Comparison of ENCODE assay signal across 20 cellular contexts in genomic region chr15:66019826-66020398, GRCh38.
DNase-seq lines count a peak whose midpoint lies in the region; ATAC-seq and TF ChIP-seq lines count a peak whose summit lies in the region.
"Had no signal": no experiment of that assay in that cellular context is flagged by ENCODE, and none has a peak within 500 bp of the region (broad histone marks: within the 10 kb centered on the region; RNA-seq: fewer than 3 reads in every experiment).

No MANE protein-coding gene starts in this region.

- no peak for DNase-seq in HCT116 (ENCODE audit: low read depth, low spot score)
- DNase-seq in Karpas-422: peak; percentile 51
- DNase-seq in neuronal stem cell (ENCODE audit: low spot score): no peak
- no peak for DNase-seq in activated CD4-positive, alpha-beta T cell treated with anti-CD3 and anti-CD28 coated beads, Interleukin-2, amount 50 U/mL, for 48 hours
- DNase-seq: Calu3; CD8-positive, alpha-beta T cell; DMS153; HFFc6; Kasumi-1; NCI-H1417 treated with DMSO at 0.1 percent for 48 hours; NCI-H187 treated with DMSO at 0.1 percent for 48 hours; NCI-H2107; NCI-H510A; T-helper 1 cell had no signal

- H3K9me3 ChIP-seq in HCT116 (ENCODE audit: control insufficient read depth in 1 of 2, insufficient read depth in 1 of 2, low read depth in 1 of 2, low read length in 2 of 2): no peaks in the 10 kb centered on the region
- H3K9me3 ChIP-seq in Karpas-422 (ENCODE audit: low read length): no peaks in the 10 kb centered on the region
- no peaks in the 10 kb centered on the region for H3K9me3 ChIP-seq in neuronal stem cell (replicated peaks in 1 of 2; ENCODE audit: control insufficient read depth in 2 of 2, insufficient read depth in 1 of 2, low read depth in 1 of 2, low read length in 2 of 2)
- H3K9me3 ChIP-seq: BLaER1 treated with 17β-estradiol and CSF1 and Interleukin-3, amounts not matched to agents 10 nM and 100 nM had no signal

- H3K27ac ChIP-seq in HCT116 (ENCODE audit: low read depth, low read length) (no peak overlapping the region), Karpas-422 (ENCODE audit: low read length) (no peak overlapping the region), neuronal stem cell (replicated peaks; ENCODE audit: low read length) (no peak overlapping the region)
- H3K27ac ChIP-seq: BLaER1 treated with 17β-estradiol and CSF1 and Interleukin-3, amounts not matched to agents 10 nM and 100 nM; HL-60 had no signal

- WGBS in neuronal stem cell (ENCODE audit: extremely low coverage in 2 of 2, insufficient read length in 2 of 2, insufficient replicate concordance in 1 of 2), 2 donors: no CpG with 5 or more reads among the region's 10 CpGs

- no peak overlapping the region for H3K23ac ChIP-seq in neuronal stem cell (ENCODE audit: low read depth, low read length, poor library complexity)

- H3K79me2 ChIP-seq in HCT116 (ENCODE audit: insufficient read depth, low read length): no peaks in the 10 kb centered on the region
- no peaks in the 10 kb centered on the region for H3K79me2 ChIP-seq in Karpas-422 (ENCODE audit: low read length)

- H4K91ac ChIP-seq in neuronal stem cell (ENCODE audit: low read depth, low read length, poor library complexity): no peak overlapping the region

- POLR2A ChIA-PET in HCT116 (lab: Charles Lee): no interaction called here

- no peak for TF ChIP-seq POLR2A in HCT116 (IDR thresholded peaks at IDR 0.05; ENCODE audit: borderline replicate concordance, extremely low read depth, insufficient read depth, insufficient read length)

- no peak overlapping the region for H4K8ac ChIP-seq in neuronal stem cell (ENCODE audit: low read depth, low read length)

- no peak overlapping the region for H2BK120ac ChIP-seq in neuronal stem cell (ENCODE audit: low read depth, low read length)

- no peak overlapping the region for H2BK5ac ChIP-seq in neuronal stem cell (ENCODE audit: low read length)

- H2AFZ ChIP-seq in HCT116 (ENCODE audit: low read depth, low read length, poor library complexity, severe bottlenecking): no peak overlapping the region
- no peak overlapping the region for H2AFZ ChIP-seq in Karpas-422 (ENCODE audit: low read length)
- H2AFZ ChIP-seq in neuronal stem cell (ENCODE audit: low read length): no peak overlapping the region

- H3K36me3 Mint-ChIP-seq in brain: no peaks in the 10 kb centered on the region
- H3K36me3 Mint-ChIP-seq: CD8-positive, alpha-beta T cell had no signal

- H3K4me3 Mint-ChIP-seq in brain: no peak overlapping the region
- H3K4me3 Mint-ChIP-seq: CD8-positive, alpha-beta T cell; HFFc6 had no signal

- H2BK12ac ChIP-seq in neuronal stem cell (ENCODE audit: low read length): no peak overlapping the region

- H3K9ac ChIP-seq in HCT116 (ENCODE audit: low read length): no peak overlapping the region
- H3K9ac ChIP-seq in Karpas-422 (ENCODE audit: low read length): no peak overlapping the region
- H3K9ac ChIP-seq in neuronal stem cell (ENCODE audit: low read depth, low read length, poor library complexity): no peak overlapping the region
- H3K9ac ChIP-seq: BLaER1 treated with 17β-estradiol and CSF1 and Interleukin-3, amounts not matched to agents 10 nM and 100 nM had no signal

- TF ChIP-seq CTCF in HCT116 (IDR thresholded peaks at IDR 0.05 in 2 of 3, conservative IDR thresholded peaks at IDR 0.05 in 1 of 3; ENCODE audit: borderline replicate concordance in 1 of 3, insufficient read depth in 1 of 3, low read depth in 2 of 3, low read length in 2 of 3) (no peak), brain (conservative IDR thresholded peaks at IDR 0.05) (no peak)

- H3K4me1 ChIP-seq in HCT116 (ENCODE audit: control insufficient read depth in 1 of 2, insufficient read depth in 2 of 2, low read length in 2 of 2) (peaks cover 0 to 5% of the 10 kb centered on the region in 2 experiments; a peak in 2 of 4 replicates), Karpas-422 (ENCODE audit: low read length) (peaks cover 3% of the 10 kb centered on the region), neuronal stem cell (ENCODE audit: control insufficient read depth in 2 of 2, insufficient read depth in 1 of 2, low read depth in 1 of 2, low read length in 2 of 2) (peaks cover 0 to 19% of the 10 kb centered on the region in 2 donors)

- H3K18ac ChIP-seq in neuronal stem cell (ENCODE audit: low read length): no peak overlapping the region

- peaks cover 6% of the 10 kb centered on the region for H3K27me3 Mint-ChIP-seq in brain

- no peaks in the 10 kb centered on the region for H4K20me1 ChIP-seq in HCT116 (ENCODE audit: insufficient read depth)
- no peaks in the 10 kb centered on the region for H4K20me1 ChIP-seq in Karpas-422 (ENCODE audit: insufficient read depth, low read depth, low read length)
- H4K20me1 ChIP-seq: BLaER1 treated with 17β-estradiol and CSF1 and Interleukin-3, amounts not matched to agents 10 nM and 100 nM had no signal

- intact Hi-C loops in HCT116 (cut with micrococcal nuclease): no loop called here

- no peaks in the 10 kb centered on the region for H3K36me3 ChIP-seq in HCT116 (ENCODE audit: control insufficient read depth in 1 of 2, insufficient read depth in 2 of 2, low read length in 2 of 2)
- H3K36me3 ChIP-seq in Karpas-422 (ENCODE audit: insufficient read depth, low read length): no peaks in the 10 kb centered on the region
- H3K36me3 ChIP-seq in neuronal stem cell (replicated peaks in 1 of 2; ENCODE audit: control insufficient read depth in 2 of 2, insufficient read depth in 2 of 2, low read length in 2 of 2): no peaks in the 10 kb centered on the region
- H3K36me3 ChIP-seq: BLaER1 treated with 17β-estradiol and CSF1 and Interleukin-3, amounts not matched to agents 10 nM and 100 nM had no signal

- peak overlapping the region in 3 of 5 experiments; percentile 8 to 65 (median 45) for H3K27ac Mint-ChIP-seq in brain
- H3K27ac Mint-ChIP-seq: CD8-positive, alpha-beta T cell; HFFc6 had no signal

- BruUV-seq in HCT116 (replicated peaks; lab: Mats Ljungman, UMichigan): no TSS peak

- peak; percentile 56; the same call in 1 of the 2 replicates for ATAC-seq in HCT116
- no peak for ATAC-seq in GM21529 (IDR thresholded peaks at IDR 0.05; ENCODE audit: unreplicated experiment)
- ATAC-seq in GM19455 (IDR thresholded peaks at IDR 0.05; ENCODE audit: unreplicated experiment): no peak
- ATAC-seq: CD8-positive, alpha-beta T cell; Panc1 had no signal

- peaks cover 4 to 9% (median 5%) of the 10 kb centered on the region in 5 experiments for H3K9me3 Mint-ChIP-seq in brain
- H3K9me3 Mint-ChIP-seq: CD8-positive, alpha-beta T cell; HFFc6 had no signal

- H3K4me2 ChIP-seq in HCT116 (ENCODE audit: low read length) (no peak overlapping the region), Karpas-422 (ENCODE audit: low read depth, low read length, poor library complexity, severe bottlenecking) (no peak overlapping the region), neuronal stem cell (ENCODE audit: insufficient read depth, low read length, poor library complexity, severe bottlenecking) (no peak overlapping the region)
- H3K4me2 ChIP-seq: BLaER1 treated with 17β-estradiol and CSF1 and Interleukin-3, amounts not matched to agents 10 nM and 100 nM had no signal

- H3K4ac ChIP-seq in neuronal stem cell (ENCODE audit: low read length): no peak overlapping the region

- TF ChIP-seq RAD21 in HCT116 (IDR thresholded peaks at IDR 0.05; ENCODE audit: low read depth): no peak

- H3K9me2 ChIP-seq in HCT116 (ENCODE audit: insufficient read depth) (no peaks in the 10 kb centered on the region), Karpas-422 (replicated peaks; ENCODE audit: insufficient read depth, low read length) (no peaks in the 10 kb centered on the region)

- H3K4me3 ChIP-seq in HCT116 (replicated peaks in 1 of 2; ENCODE audit: low read depth in 1 of 2, low read length in 2 of 2): no peak overlapping the region
- H3K4me3 ChIP-seq in Karpas-422 (ENCODE audit: low read length): no peak overlapping the region
- no peak overlapping the region for H3K4me3 ChIP-seq in neuronal stem cell (ENCODE audit: low read length in 2 of 2)
- H3K4me3 ChIP-seq: BLaER1 treated with 17β-estradiol and CSF1 and Interleukin-3, amounts not matched to agents 10 nM and 100 nM had no signal

- peak overlapping the region; percentile 8 for H2AK5ac ChIP-seq in neuronal stem cell (ENCODE audit: low read depth, low read length)

- H3K14ac ChIP-seq in neuronal stem cell (ENCODE audit: low read length): no peak overlapping the region

- H3K27me3 ChIP-seq in HCT116 (ENCODE audit: insufficient read depth, low read length) (no peaks in the 10 kb centered on the region), Karpas-422 (ENCODE audit: low read length) (no peaks in the 10 kb centered on the region), neuronal stem cell (ENCODE audit: control insufficient read depth in 3 of 3, insufficient read depth in 3 of 3, low read depth in 1 of 3, low read length in 3 of 3) (peaks cover 0 to 3% (median 0%) of the 10 kb centered on the region in 3 experiments)
- H3K27me3 ChIP-seq: BLaER1 treated with 17β-estradiol and CSF1 and Interleukin-3, amounts not matched to agents 10 nM and 100 nM had no signal

- peaks cover 69% of the 10 kb centered on the region for H3K4me1 Mint-ChIP-seq in brain

- CTCF ChIA-PET in HCT116 (lab: Charles Lee): interaction anchor here (0.6 kb wide), 1 partner anchor 267 kb away, joined by 5 read pairs; no protein-coding TSS in a partner anchor

- no peak overlapping the region for H2BK15ac ChIP-seq in neuronal stem cell (ENCODE audit: low read length)

- H3K79me1 ChIP-seq in neuronal stem cell (ENCODE audit: low read depth, low read length): no peaks in the 10 kb centered on the region

- RAD21 ChIA-PET in HCT116 (lab: Charles Lee; ENCODE audit: low non-redundant PET in 1 of 2, low total read pairs in 2 of 2, uncharacterized antibody in 2 of 2, unreplicated experiment in 2 of 2): no interaction called here

TF ChIP-seq in HCT116, 20 proteins besides CTCF, POLR2A, EP300 and RAD21 (continues in another document):
- TF ChIP-seq, protein P1, sequence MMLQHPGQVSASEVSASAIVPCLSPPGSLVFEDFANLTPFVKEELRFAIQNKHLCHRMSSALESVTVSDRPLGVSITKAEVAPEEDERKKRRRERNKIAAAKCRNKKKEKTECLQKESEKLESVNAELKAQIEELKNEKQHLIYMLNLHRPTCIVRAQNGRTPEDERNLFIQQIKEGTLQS (IDR thresholded peaks at IDR 0.05): no peak
- TF ChIP-seq SIN3A (IDR thresholded peaks at IDR 0.05; ENCODE audit: low read depth) (no peak), TCF7L2 (IDR thresholded peaks at IDR 0.05; ENCODE audit: borderline replicate concordance, extremely low read depth, insufficient read depth, insufficient read length) (no peak), CBX3 (IDR thresholded peaks at IDR 0.05; ENCODE audit: low read depth) (no peak), YY1 (IDR thresholded peaks at IDR 0.05; ENCODE audit: extremely low read depth, insufficient replicate concordance, low read depth, low read length) (no peak), ZNF274 (IDR thresholded peaks at IDR 0.05; ENCODE audit: low read depth, low read length) (no peak), EGR1 (IDR thresholded peaks at IDR 0.05; ENCODE audit: low read depth) (no peak), ELF1 (IDR thresholded peaks at IDR 0.05; ENCODE audit: borderline replicate concordance, low read depth) (no peak), MAX (IDR thresholded peaks at IDR 0.05) (no peak)
